In genomic region chr2:182726473-182726872, GRCh38 we compare ENCODE assay signal across 11 cellular contexts.
"Had no signal": no experiment of that assay in that cellular context is flagged by ENCODE, and none has a peak within 500 bp of the region (broad histone marks: within the 10 kb centered on the region; RNA-seq: fewer than 3 reads in every experiment).

No MANE protein-coding gene starts in this region.

- FAIRE-seq: colon had no signal

- ATAC-seq: activated T-helper 17 cell treated with anti-CD3 and anti-CD28 coated beads, Interleukin-2, amount 50 U/mL, for 72 hours; left cardiac atrium; lower lobe of right lung; WTC11 had no signal

- DNase-seq: activated CD4-positive, alpha-beta T cell treated with anti-CD3 and anti-CD28 coated beads, Interleukin-2, amount 50 U/mL, for 1 hour; activated naive CD4-positive, alpha-beta T cell treated with anti-CD3 and anti-CD28 coated beads for 36 hours; activated T-cell treated with anti-CD3 and anti-CD28 coated beads for 4 hours; adrenal gland; left cardiac atrium; lower lobe of right lung; ovary; stimulated activated CD4-positive, alpha-beta T cell treated with anti-CD3 and anti-CD28 coated beads, Interleukin-4, amount 100 ng/mL, for 24 hours had no signal
